Comparison of ENCODE assay signal across 10 cellular contexts in the genomic region with DNA sequence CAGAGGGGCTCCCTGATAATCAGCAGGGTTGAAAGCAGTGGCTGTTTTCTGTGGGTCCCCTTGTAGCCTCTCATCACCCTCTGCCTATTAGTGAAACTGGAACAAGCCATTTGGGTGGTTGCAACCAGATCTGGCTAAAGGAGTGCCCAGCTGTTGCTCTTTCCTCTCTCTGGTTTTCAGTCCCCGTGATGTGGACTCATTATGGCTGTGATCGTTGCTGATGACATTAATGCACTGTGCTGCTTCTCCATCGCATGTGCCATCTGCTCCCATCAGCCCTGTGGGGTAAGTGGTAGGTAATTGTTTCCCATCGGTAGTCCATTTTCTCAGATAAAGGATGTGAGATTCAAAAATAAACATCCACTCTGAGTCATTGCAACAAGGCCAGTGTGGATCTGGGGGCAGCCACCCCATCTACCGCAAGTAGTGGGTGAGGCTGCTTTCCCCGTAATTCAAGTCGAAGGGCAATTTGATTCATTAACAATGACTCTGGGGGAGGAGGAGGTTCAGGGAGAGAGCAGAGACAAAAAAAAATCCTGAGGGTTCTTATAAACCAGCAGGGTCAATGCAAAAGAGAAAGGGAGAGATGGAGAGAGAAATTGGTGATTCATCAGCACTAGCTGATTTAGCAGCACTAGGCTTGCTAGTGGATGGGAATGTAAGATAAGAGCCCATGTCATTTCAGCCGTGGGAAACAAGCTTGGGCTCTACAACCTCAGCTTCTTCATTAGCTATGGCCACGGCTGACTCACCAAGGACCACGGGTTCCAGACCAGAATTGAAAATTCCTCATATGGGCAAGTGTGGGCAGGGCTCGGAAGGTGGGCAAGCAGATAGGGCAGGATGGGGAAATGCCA.
DNase-seq lines count a peak whose midpoint lies in the region; ATAC-seq, FAIRE-seq and TF ChIP-seq lines count a peak whose summit lies in the region.
"Had no signal": no experiment of that assay in that cellular context is flagged by ENCODE, and none has a peak within 500 bp of the region (broad histone marks: within the 10 kb centered on the region; RNA-seq: fewer than 3 reads in every experiment).

No MANE protein-coding gene starts in this region.

- no peak overlapping the region for H2AFZ ChIP-seq in HepG2 (ENCODE audit: low read length)

- peak overlapping the region; percentile 69 for H3K27ac Mint-ChIP-seq in HFFc6
- H3K27ac Mint-ChIP-seq in dendritic cell treated with granulocyte-macrophage colony-stimulating factor and Interleukin-4, amounts not matched to agents 40 ng/mL and 50 ng/mL, for 4 days: peak overlapping the region; percentile 78
- H3K27ac Mint-ChIP-seq in T-helper 2 cell treated with Interferon-gamma antibody and Interleukin-4, amounts not matched to agents 5 μg/mL and 100 μg/mL, for 36 hours: no peak overlapping the region
- no peak overlapping the region for H3K27ac Mint-ChIP-seq in CD4-positive, alpha-beta T cell
- H3K27ac Mint-ChIP-seq: B cell had no signal

- WGBS in HepG2 (ENCODE audit: low lambda C conversion rate): 35% methylated on average over 7 of the region's 11 CpGs

- in situ Hi-C loops in HepG2 (cut with HindIII; ENCODE audit: extremely low pct_ligation_motif_present, low pct_unique_long_range_greater_than_20kb): no loop called here

- H3K9me3 ChIP-seq in BE2C: no peaks in the 10 kb centered on the region
- H3K9me3 ChIP-seq in HepG2 (ENCODE audit: low read length): no peaks in the 10 kb centered on the region
- H3K9me3 ChIP-seq in mucosa of descending colon: no peaks in the 10 kb centered on the region
- H3K9me3 ChIP-seq in CD4-positive, alpha-beta T cell (ENCODE audit: control insufficient read depth, low read length): no peaks in the 10 kb centered on the region

- no peak overlapping the region for H3K4me2 ChIP-seq in HepG2 (ENCODE audit: low read depth, low read length)

- H3K4me1 Mint-ChIP-seq in HFFc6 (ENCODE audit: low read depth): peaks cover 26% of the 10 kb centered on the region
- peaks cover 51% of the 10 kb centered on the region for H3K4me1 Mint-ChIP-seq in dendritic cell treated with granulocyte-macrophage colony-stimulating factor and Interleukin-4, amounts not matched to agents 40 ng/mL and 50 ng/mL, for 4 days (ENCODE audit: low read depth)
- H3K4me1 Mint-ChIP-seq in T-helper 2 cell treated with Interferon-gamma antibody and Interleukin-4, amounts not matched to agents 5 μg/mL and 100 μg/mL, for 36 hours (ENCODE audit: low read depth): peaks cover 41% of the 10 kb centered on the region
- peaks cover 5% of the 10 kb centered on the region for H3K4me1 Mint-ChIP-seq in CD4-positive, alpha-beta T cell (ENCODE audit: low read depth)

- peaks cover 11% of the 10 kb centered on the region for H3K27me3 Mint-ChIP-seq in HFFc6 (ENCODE audit: insufficient read depth)
- peaks cover 24% of the 10 kb centered on the region for H3K27me3 Mint-ChIP-seq in dendritic cell treated with granulocyte-macrophage colony-stimulating factor and Interleukin-4, amounts not matched to agents 40 ng/mL and 50 ng/mL, for 4 days
- H3K27me3 Mint-ChIP-seq in T-helper 2 cell treated with Interferon-gamma antibody and Interleukin-4, amounts not matched to agents 5 μg/mL and 100 μg/mL, for 36 hours (ENCODE audit: low read depth): no peaks in the 10 kb centered on the region
- no peaks in the 10 kb centered on the region for H3K27me3 Mint-ChIP-seq in CD4-positive, alpha-beta T cell

- no peak overlapping the region for H3K27ac ChIP-seq in HepG2 (ENCODE audit: extremely low read length, insufficient read depth, low read length)
- no peak overlapping the region for H3K27ac ChIP-seq in CD4-positive, alpha-beta T cell (ENCODE audit: low read depth, low read length)
- H3K27ac ChIP-seq: skin epidermis had no signal

- H4K20me1 ChIP-seq in HepG2 (ENCODE audit: insufficient read depth, low read length): no peaks in the 10 kb centered on the region

- no peaks in the 10 kb centered on the region for H3K27me3 ChIP-seq in BE2C
- H3K27me3 ChIP-seq in HepG2 (ENCODE audit: control insufficient read depth in 1 of 2, insufficient read depth in 2 of 2, low read length in 2 of 2): no peaks in the 10 kb centered on the region
- no peaks in the 10 kb centered on the region for H3K27me3 ChIP-seq in CD4-positive, alpha-beta T cell (ENCODE audit: control insufficient read depth, insufficient read depth, low read length)

- TF ChIP-seq EP300 in HepG2 (IDR thresholded peaks at IDR 0.05; ENCODE audit: low read depth in 2 of 2, low read length in 2 of 2) (no peak), HepG2 (CRISPR knock-in tag; IDR thresholded peaks at IDR 0.05; ENCODE audit: borderline replicate concordance) (no peak)

- no peaks in the 10 kb centered on the region for H3K9me3 Mint-ChIP-seq in HFFc6
- H3K9me3 Mint-ChIP-seq in dendritic cell treated with granulocyte-macrophage colony-stimulating factor and Interleukin-4, amounts not matched to agents 40 ng/mL and 50 ng/mL, for 4 days: no peaks in the 10 kb centered on the region
- no peaks in the 10 kb centered on the region for H3K9me3 Mint-ChIP-seq in T-helper 2 cell treated with Interferon-gamma antibody and Interleukin-4, amounts not matched to agents 5 μg/mL and 100 μg/mL, for 36 hours
- no peaks in the 10 kb centered on the region for H3K9me3 Mint-ChIP-seq in CD4-positive, alpha-beta T cell

- CTCF ChIA-PET in HepG2 (lab: Yijun Ruan, JAX; ENCODE audit: low intra/inter-chr PET ratio, low total read pairs): no interaction called here
- CTCF ChIA-PET in CD4-positive, alpha-beta T cell (lab: Charles Lee): interaction anchor here (0.7 kb wide), 1 partner anchor 64 kb away, joined by 3 read pairs; no protein-coding TSS in a partner anchor

- no peak for TF ChIP-seq POLR2A in HepG2 (IDR thresholded peaks at IDR 0.05; ENCODE audit: insufficient read depth in 1 of 2, low read depth in 2 of 2, low read length in 2 of 2)

- H3K4me3 ChIP-seq in BE2C (ENCODE audit: low read depth, low read length): 0 out of 2 replicates have a peak overlapping the region, but pooled peaks have one; percentile 10
- H3K4me3 ChIP-seq in HepG2 (replicated peaks in 1 of 3; ENCODE audit: insufficient read depth in 1 of 3, low read depth in 2 of 3, low read length in 3 of 3): no peak overlapping the region
- no peak overlapping the region for H3K4me3 ChIP-seq in mucosa of descending colon
- H3K4me3 ChIP-seq: skin epidermis had no signal

- H3K36me3 Mint-ChIP-seq in HFFc6 (ENCODE audit: low read depth): no peaks in the 10 kb centered on the region
- H3K36me3 Mint-ChIP-seq in dendritic cell treated with granulocyte-macrophage colony-stimulating factor and Interleukin-4, amounts not matched to agents 40 ng/mL and 50 ng/mL, for 4 days (ENCODE audit: low read depth): no peaks in the 10 kb centered on the region
- H3K36me3 Mint-ChIP-seq in T-helper 2 cell treated with Interferon-gamma antibody and Interleukin-4, amounts not matched to agents 5 μg/mL and 100 μg/mL, for 36 hours (ENCODE audit: low read depth): no peaks in the 10 kb centered on the region
- no peaks in the 10 kb centered on the region for H3K36me3 Mint-ChIP-seq in CD4-positive, alpha-beta T cell (ENCODE audit: low read depth)

- no peak overlapping the region for H3K9ac ChIP-seq in HepG2 (ENCODE audit: insufficient read depth, low read depth, low read length)

- DNase-seq in BE2C (peak; percentile 71), HFFc6 (peak; percentile 90), NCI-H345 treated with DMSO at 0.1 percent for 48 hours (lab: John Stamatoyannopoulos, UW; ENCODE audit: unreplicated experiment) (peak; percentile 32), HepG2 (ENCODE audit: low spot score) (no peak), mucosa of descending colon (no peak)
- no peak for DNase-seq in T-helper 2 cell treated with Interferon-gamma antibody and Interleukin-4, amounts not matched to agents 5 μg/mL and 100 μg/mL, for 36 hours (ENCODE audit: low spot score)
- no peak for DNase-seq in CD4-positive, alpha-beta T cell

- TF ChIP-seq CTCF in BE2C (IDR thresholded peaks at IDR 0.05; ENCODE audit: low read depth, low read length) (no peak), HFFc6 (IDR thresholded peaks at IDR 0.05) (no peak), HepG2 (CRISPR knock-in tag; IDR thresholded peaks at IDR 0.05) (no peak), mucosa of descending colon (IDR thresholded peaks at IDR 0.05) (no peak)
- no peak for TF ChIP-seq CTCF in CD4-positive, alpha-beta T cell (IDR thresholded peaks at IDR 0.05)

- POLR2A ChIA-PET in HepG2 (lab: Yijun Ruan, JAX): no interaction called here
- POLR2A ChIA-PET in CD4-positive, alpha-beta T cell (lab: Charles Lee): no interaction called here

- intact Hi-C loops in dendritic cell treated with granulocyte-macrophage colony-stimulating factor and Interleukin-4, amounts not matched to agents 40 ng/mL and 50 ng/mL, for 4 days (cut with micrococcal nuclease): no loop called here
- intact Hi-C loops in HepG2 (cut with micrococcal nuclease; ENCODE audit: unreplicated experiment) (no loop called here), mucosa of descending colon (cut with DNase I, micrococcal nuclease) (no loop called here)
- intact Hi-C loops in CD4-positive, alpha-beta T cell (cut with DNase I, micrococcal nuclease): no loop called here

- H3K36me3 ChIP-seq in BE2C: no peaks in the 10 kb centered on the region
- H3K36me3 ChIP-seq in HepG2 (replicated peaks in 1 of 2; ENCODE audit: control insufficient read depth in 1 of 2, insufficient read depth in 2 of 2, low read length in 2 of 2): no peaks in the 10 kb centered on the region
- H3K36me3 ChIP-seq in mucosa of descending colon (ENCODE audit: low read depth): no peaks in the 10 kb centered on the region

- ATAC-seq in HepG2 (no peak), mucosa of descending colon (no peak)
- ATAC-seq in CD4-positive, alpha-beta T cell (ENCODE audit: poor library complexity): no peak

- BruUV-seq in HepG2 (replicated peaks; lab: Mats Ljungman, UMichigan): no TSS peak

- H3K79me2 ChIP-seq in HepG2 (ENCODE audit: insufficient read depth, low read length): no peaks in the 10 kb centered on the region

- H3K4me3 Mint-ChIP-seq in HFFc6: 0 out of 2 replicates have a peak overlapping the region, but pooled peaks have one; percentile 9
- peak overlapping the region; percentile 39 for H3K4me3 Mint-ChIP-seq in dendritic cell treated with granulocyte-macrophage colony-stimulating factor and Interleukin-4, amounts not matched to agents 40 ng/mL and 50 ng/mL, for 4 days
- H3K4me3 Mint-ChIP-seq in T-helper 2 cell treated with Interferon-gamma antibody and Interleukin-4, amounts not matched to agents 5 μg/mL and 100 μg/mL, for 36 hours: no peak overlapping the region
- H3K4me3 Mint-ChIP-seq in CD4-positive, alpha-beta T cell: no peak overlapping the region
- H3K4me3 Mint-ChIP-seq: B cell had no signal

- TF ChIP-seq RAD21 in HepG2 (CRISPR knock-in tag; IDR thresholded peaks at IDR 0.05): no peak

- H3K4me1 ChIP-seq in BE2C: peaks cover 17% of the 10 kb centered on the region
- no peaks in the 10 kb centered on the region for H3K4me1 ChIP-seq in HepG2 (ENCODE audit: insufficient read depth, low read length)
- H3K4me1 ChIP-seq in mucosa of descending colon (ENCODE audit: low read depth): peaks cover 6% of the 10 kb centered on the region

- no peak for FAIRE-seq in HepG2 (lab: Jason Lieb, UNC)

TF ChIP-seq in HepG2, 621 proteins besides CTCF, POLR2A, EP300 and RAD21 (continues in another document):
- TF ChIP-seq ZNF317 (CRISPR knock-in tag; IDR thresholded peaks at IDR 0.05): no peak
- no peak for TF ChIP-seq MLLT10 (CRISPR knock-in tag; IDR thresholded peaks at IDR 0.05)

Comparison
In these comparisons a context has a peak if more than half of its experiments do, and no peak if none do; other contexts are left out.
1. DNase-seq: peak in BE2C (single experiment), HFFc6 (single experiment) and NCI-H345 treated with DMSO at 0.1 percent for 48 hours (single experiment); none in HepG2 (single experiment), T-helper 2 cell treated with Interferon-gamma antibody and Interleukin-4, amounts not matched to agents 5 μg/mL and 100 μg/mL, for 36 hours (single experiment), mucosa of descending colon (0 of 3) and CD4-positive, alpha-beta T cell (0 of 10).
2. H3K27ac Mint-ChIP-seq: peak in HFFc6 (single experiment) and dendritic cell treated with granulocyte-macrophage colony-stimulating factor and Interleukin-4, amounts not matched to agents 40 ng/mL and 50 ng/mL, for 4 days (single experiment); none in T-helper 2 cell treated with Interferon-gamma antibody and Interleukin-4, amounts not matched to agents 5 μg/mL and 100 μg/mL, for 36 hours (single experiment) and CD4-positive, alpha-beta T cell (single experiment).
3. H3K4me3 Mint-ChIP-seq: peak in HFFc6 (single experiment) and dendritic cell treated with granulocyte-macrophage colony-stimulating factor and Interleukin-4, amounts not matched to agents 40 ng/mL and 50 ng/mL, for 4 days (single experiment); none in T-helper 2 cell treated with Interferon-gamma antibody and Interleukin-4, amounts not matched to agents 5 μg/mL and 100 μg/mL, for 36 hours (single experiment) and CD4-positive, alpha-beta T cell (single experiment).